Comparison of ENCODE assay signal across 17 cellular contexts in genomic region chr2:158049129-158049855, GRCh38. TPM values are rescaled to one million over a fixed set of nuclear protein-coding genes. Genes with fewer than 3 reads are reported as not detected.
DNase-seq lines count a peak whose midpoint lies in the region; ATAC-seq and TF ChIP-seq lines count a peak whose summit lies in the region.
"Had no signal": no experiment of that assay in that cellular context is flagged by ENCODE, and none has a peak within 500 bp of the region (broad histone marks: within the 10 kb centered on the region; RNA-seq: fewer than 3 reads in every experiment).

No MANE protein-coding gene starts in this region.

- no peak overlapping the region for H3K4me3 Mint-ChIP-seq in Calu3 (ENCODE audit: low read depth, unreplicated experiment)
- H3K4me3 Mint-ChIP-seq: CD4-positive, alpha-beta memory T cell had no signal

- H3K79me1 ChIP-seq in mesendoderm (ENCODE audit: low read length) = no peaks in the 10 kb centered on the region

- H3K56ac ChIP-seq in mesendoderm (ENCODE audit: low read length) = no peak overlapping the region

- no CpG with 5 or more reads among the region's 3 CpGs for WGBS in mesendoderm (ENCODE audit: extremely low coverage, insufficient coverage, low lambda C conversion rate)

- ATAC-seq in HG02759 (IDR thresholded peaks at IDR 0.05; ENCODE audit: unreplicated experiment) = no peak
- ATAC-seq: A549 had no signal

- no peak overlapping the region for H3K27ac ChIP-seq in mesendoderm (ENCODE audit: low read depth, low read length)
- H3K27ac ChIP-seq: A549, BLaER1 had no signal

- H3K36me3 Mint-ChIP-seq in Calu3 (ENCODE audit: insufficient read depth, unreplicated experiment) = no peaks in the 10 kb centered on the region
- H3K36me3 Mint-ChIP-seq: CD4-positive, alpha-beta memory T cell had no signal

- H2BK5ac ChIP-seq in mesendoderm (ENCODE audit: low read length) = no peak overlapping the region

- peak overlapping the region; percentile 87 for H2BK15ac ChIP-seq in mesendoderm (replicated peaks; ENCODE audit: low read depth)

- TF ChIP-seq CTCF in Calu3 (IDR thresholded peaks at IDR 0.05; ENCODE audit: unreplicated experiment) = no peak

- no peak overlapping the region for H3K27ac Mint-ChIP-seq in Calu3 (ENCODE audit: unreplicated experiment)
- H3K27ac Mint-ChIP-seq: CD4-positive, alpha-beta memory T cell had no signal

- no peak overlapping the region for H3K4me2 ChIP-seq in mesendoderm (ENCODE audit: low read length)
- H3K4me2 ChIP-seq: A549, BLaER1 had no signal

- intact Hi-C loops in Calu3 (cut with micrococcal nuclease; ENCODE audit: unreplicated experiment) = no loop called here

- no peak overlapping the region for H3K23ac ChIP-seq in mesendoderm (ENCODE audit: low read length)

- H4K5ac ChIP-seq in mesendoderm (ENCODE audit: low read length) = no peak overlapping the region

- no peak overlapping the region for H2AK5ac ChIP-seq in mesendoderm (ENCODE audit: low read length)

- H3K36me3 ChIP-seq in mesendoderm (ENCODE audit: control insufficient read depth, insufficient read depth, low read length) = no peaks in the 10 kb centered on the region
- H3K36me3 ChIP-seq: BLaER1 had no signal

- no peak overlapping the region for H3K4ac ChIP-seq in mesendoderm (ENCODE audit: low read depth, low read length)

- H3K4me1 Mint-ChIP-seq in Calu3 (ENCODE audit: low read depth, unreplicated experiment) = no peaks in the 10 kb centered on the region
- H3K4me1 Mint-ChIP-seq: CD4-positive, alpha-beta memory T cell had no signal

- no peak overlapping the region for H3K18ac ChIP-seq in mesendoderm (ENCODE audit: low read length)

- H3K9me3 Mint-ChIP-seq in Calu3 (ENCODE audit: low read depth, unreplicated experiment) = no peaks in the 10 kb centered on the region

- no peak overlapping the region for H3K9ac ChIP-seq in mesendoderm (ENCODE audit: low read length)
- H3K9ac ChIP-seq: BLaER1 had no signal

- DNase-seq in NCI-H82 (lab: John Stamatoyannopoulos, UW) (peak; percentile 44), NCI-H82 treated with DMSO at 0.1 percent for 48 hours (lab: John Stamatoyannopoulos, UW; ENCODE audit: unreplicated experiment) (no peak), NCI-H2171 treated with DMSO at 0.1 percent for 48 hours (lab: John Stamatoyannopoulos, UW) (peak; percentile 69), mesendoderm (no peak), Calu3 (no peak)
- DNase-seq in stimulated activated CD4-positive, alpha-beta T cell treated with anti-CD3 and anti-CD28 coated beads, Interleukin-15, amount 100 ng/mL, for 24 hours = no peak
- DNase-seq: CD4-positive, alpha-beta memory T cell; MM.1S; NCI-H1092; NCI-H2081; NCI-H446 treated with DMSO at 0.1 percent for 48 hours; SW 1271 had no signal

- H3K27me3 Mint-ChIP-seq in Calu3 (ENCODE audit: unreplicated experiment) = no peaks in the 10 kb centered on the region

- H3K79me2 ChIP-seq in mesendoderm (ENCODE audit: control insufficient read depth, insufficient read depth, low read length) = no peaks in the 10 kb centered on the region

- CTCF ChIA-PET in Calu3 (lab: Charles Lee) = interaction anchor here (0.5 kb wide), 1 partner anchor 12 kb away, joined by 14 read pairs; no protein-coding TSS in a partner anchor

- BruUV-seq in Calu3 (replicated peaks; lab: Mats Ljungman, UMichigan) = no TSS peak

- H3K27me3 ChIP-seq in mesendoderm (ENCODE audit: insufficient read depth, low read length, poor library complexity) = no peaks in the 10 kb centered on the region
- H3K27me3 ChIP-seq: BLaER1 had no signal

- no peak overlapping the region for H2BK120ac ChIP-seq in mesendoderm (ENCODE audit: low read depth, low read length)

- no peak overlapping the region for H4K8ac ChIP-seq in mesendoderm (ENCODE audit: low read depth, low read length)

- H3K4me1 ChIP-seq in mesendoderm (ENCODE audit: control insufficient read depth, low read depth, low read length) = peaks cover 6% of the 10 kb centered on the region
- H3K4me1 ChIP-seq: A549, BLaER1 had no signal

- H3K4me3 ChIP-seq in mesendoderm (ENCODE audit: low read length) = no peak overlapping the region
- H3K4me3 ChIP-seq: A549, BLaER1 had no signal

RNA-seq across cellular contexts. Expression of gene UPP2, which starts 52.4 kb away (rescaled TPM):
- polyA plus RNA-seq in mesendoderm (2013, experiment 1 of 2) = not detected
- polyA plus RNA-seq in mesendoderm (2013, experiment 2 of 2) = not detected
- not detected in 2 replicates for total RNA-seq in Calu3 (2022)
- total RNA-seq: CD4-positive, alpha-beta memory T cell; LHCN-M2; T-helper 2 cell treated with Interferon-gamma antibody and Interleukin-4, amounts not matched to agents 100 ng/mL and 5 ng/mL, for 36 hours had no signal
- polyA plus RNA-seq: A549; CD4-positive, alpha-beta memory T cell had no signal

Comparison
In these comparisons a context has a peak if more than half of its experiments do, and no peak if none do; other contexts are left out.
1. DNase-seq: peak in NCI-H82 (single experiment) and NCI-H2171 treated with DMSO at 0.1 percent for 48 hours (single experiment); none in NCI-H82 treated with DMSO at 0.1 percent for 48 hours (single experiment), mesendoderm (single experiment), stimulated activated CD4-positive, alpha-beta T cell treated with anti-CD3 and anti-CD28 coated beads, Interleukin-15, amount 100 ng/mL, for 24 hours (single experiment) and Calu3 (single experiment).